ENCODE assay signal across 1 cellular context in the genomic region with DNA sequence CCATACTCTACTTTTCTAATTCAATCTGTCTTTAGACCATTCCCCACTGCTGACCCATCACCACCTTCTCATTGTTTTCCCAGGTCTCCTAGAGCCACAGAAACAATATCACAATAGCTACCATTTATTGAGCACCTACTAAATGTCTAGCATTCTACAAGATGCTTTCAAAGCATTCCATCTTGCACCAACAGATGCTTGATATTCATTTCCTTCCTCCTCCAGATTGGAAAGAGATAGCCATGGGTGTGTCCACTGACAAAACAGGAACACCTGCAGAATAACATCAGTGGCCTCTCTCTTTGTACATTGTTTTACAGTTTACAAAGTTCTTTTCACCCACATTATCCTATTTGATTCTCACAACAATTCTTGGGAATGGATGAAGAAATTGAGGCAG.
TF ChIP-seq lines count a peak whose summit lies in the region.

No MANE protein-coding gene starts in this region.

TF ChIP-seq in WTC11, 78 proteins besides CTCF, POLR2A, EP300 and RAD21 (continued from another document):
- TF ChIP-seq, protein P1, sequence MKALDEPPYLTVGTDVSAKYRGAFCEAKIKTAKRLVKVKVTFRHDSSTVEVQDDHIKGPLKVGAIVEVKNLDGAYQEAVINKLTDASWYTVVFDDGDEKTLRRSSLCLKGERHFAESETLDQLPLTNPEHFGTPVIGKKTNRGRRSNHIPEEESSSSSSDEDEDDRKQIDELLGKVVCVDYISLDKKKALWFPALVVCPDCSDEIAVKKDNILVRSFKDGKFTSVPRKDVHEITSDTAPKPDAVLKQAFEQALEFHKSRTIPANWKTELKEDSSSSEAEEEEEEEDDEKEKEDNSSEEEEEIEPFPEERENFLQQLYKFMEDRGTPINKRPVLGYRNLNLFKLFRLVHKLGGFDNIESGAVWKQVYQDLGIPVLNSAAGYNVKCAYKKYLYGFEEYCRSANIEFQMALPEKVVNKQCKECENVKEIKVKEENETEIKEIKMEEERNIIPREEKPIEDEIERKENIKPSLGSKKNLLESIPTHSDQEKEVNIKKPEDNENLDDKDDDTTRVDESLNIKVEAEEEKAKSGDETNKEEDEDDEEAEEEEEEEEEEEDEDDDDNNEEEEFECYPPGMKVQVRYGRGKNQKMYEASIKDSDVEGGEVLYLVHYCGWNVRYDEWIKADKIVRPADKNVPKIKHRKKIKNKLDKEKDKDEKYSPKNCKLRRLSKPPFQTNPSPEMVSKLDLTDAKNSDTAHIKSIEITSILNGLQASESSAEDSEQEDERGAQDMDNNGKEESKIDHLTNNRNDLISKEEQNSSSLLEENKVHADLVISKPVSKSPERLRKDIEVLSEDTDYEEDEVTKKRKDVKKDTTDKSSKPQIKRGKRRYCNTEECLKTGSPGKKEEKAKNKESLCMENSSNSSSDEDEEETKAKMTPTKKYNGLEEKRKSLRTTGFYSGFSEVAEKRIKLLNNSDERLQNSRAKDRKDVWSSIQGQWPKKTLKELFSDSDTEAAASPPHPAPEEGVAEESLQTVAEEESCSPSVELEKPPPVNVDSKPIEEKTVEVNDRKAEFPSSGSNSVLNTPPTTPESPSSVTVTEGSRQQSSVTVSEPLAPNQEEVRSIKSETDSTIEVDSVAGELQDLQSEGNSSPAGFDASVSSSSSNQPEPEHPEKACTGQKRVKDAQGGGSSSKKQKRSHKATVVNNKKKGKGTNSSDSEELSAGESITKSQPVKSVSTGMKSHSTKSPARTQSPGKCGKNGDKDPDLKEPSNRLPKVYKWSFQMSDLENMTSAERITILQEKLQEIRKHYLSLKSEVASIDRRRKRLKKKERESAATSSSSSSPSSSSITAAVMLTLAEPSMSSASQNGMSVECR (CRISPR knock-in tag; IDR thresholded peaks at IDR 0.05; ENCODE audit: borderline replicate concordance) = no peak
- TF ChIP-seq ZNF138 (CRISPR knock-in tag; conservative IDR thresholded peaks at IDR 0.05) = no peak
- TF ChIP-seq, protein P2, sequence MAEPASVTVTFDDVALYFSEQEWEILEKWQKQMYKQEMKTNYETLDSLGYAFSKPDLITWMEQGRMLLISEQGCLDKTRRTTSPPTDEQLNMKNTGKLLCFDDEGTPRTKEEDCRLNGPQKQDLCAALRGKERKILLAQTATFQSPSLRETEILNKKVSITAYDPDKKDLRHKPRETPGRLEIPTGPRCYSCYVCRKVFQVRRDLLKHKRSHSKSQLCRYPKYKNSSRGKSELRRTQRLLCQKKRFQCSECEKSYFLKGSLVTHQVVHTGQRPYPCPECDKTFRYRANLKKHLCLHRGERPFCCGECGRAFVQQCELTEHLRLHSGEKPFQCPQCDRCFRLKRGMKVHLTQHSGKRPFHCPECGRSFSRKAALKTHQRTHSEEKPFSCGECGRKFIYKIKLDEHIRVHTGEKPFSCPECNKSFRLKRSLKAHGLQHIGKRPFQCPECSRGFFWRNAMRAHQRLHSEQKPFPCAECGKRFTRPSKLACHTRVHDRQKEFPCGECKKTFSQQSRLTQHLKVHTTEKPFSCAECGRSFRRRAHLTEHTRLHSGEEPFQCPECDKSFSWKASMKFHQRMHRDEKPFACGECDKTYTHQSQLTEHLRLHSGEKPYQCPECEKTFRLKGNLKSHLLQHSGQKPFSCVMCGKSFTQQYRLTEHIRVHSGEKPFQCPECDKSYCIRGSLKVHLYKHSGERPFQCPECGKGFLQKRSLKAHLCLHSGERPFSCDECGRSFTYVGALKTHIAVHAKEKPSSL (CRISPR knock-in tag; conservative IDR thresholded peaks at IDR 0.05) = no peak
- TF ChIP-seq, protein P3, sequence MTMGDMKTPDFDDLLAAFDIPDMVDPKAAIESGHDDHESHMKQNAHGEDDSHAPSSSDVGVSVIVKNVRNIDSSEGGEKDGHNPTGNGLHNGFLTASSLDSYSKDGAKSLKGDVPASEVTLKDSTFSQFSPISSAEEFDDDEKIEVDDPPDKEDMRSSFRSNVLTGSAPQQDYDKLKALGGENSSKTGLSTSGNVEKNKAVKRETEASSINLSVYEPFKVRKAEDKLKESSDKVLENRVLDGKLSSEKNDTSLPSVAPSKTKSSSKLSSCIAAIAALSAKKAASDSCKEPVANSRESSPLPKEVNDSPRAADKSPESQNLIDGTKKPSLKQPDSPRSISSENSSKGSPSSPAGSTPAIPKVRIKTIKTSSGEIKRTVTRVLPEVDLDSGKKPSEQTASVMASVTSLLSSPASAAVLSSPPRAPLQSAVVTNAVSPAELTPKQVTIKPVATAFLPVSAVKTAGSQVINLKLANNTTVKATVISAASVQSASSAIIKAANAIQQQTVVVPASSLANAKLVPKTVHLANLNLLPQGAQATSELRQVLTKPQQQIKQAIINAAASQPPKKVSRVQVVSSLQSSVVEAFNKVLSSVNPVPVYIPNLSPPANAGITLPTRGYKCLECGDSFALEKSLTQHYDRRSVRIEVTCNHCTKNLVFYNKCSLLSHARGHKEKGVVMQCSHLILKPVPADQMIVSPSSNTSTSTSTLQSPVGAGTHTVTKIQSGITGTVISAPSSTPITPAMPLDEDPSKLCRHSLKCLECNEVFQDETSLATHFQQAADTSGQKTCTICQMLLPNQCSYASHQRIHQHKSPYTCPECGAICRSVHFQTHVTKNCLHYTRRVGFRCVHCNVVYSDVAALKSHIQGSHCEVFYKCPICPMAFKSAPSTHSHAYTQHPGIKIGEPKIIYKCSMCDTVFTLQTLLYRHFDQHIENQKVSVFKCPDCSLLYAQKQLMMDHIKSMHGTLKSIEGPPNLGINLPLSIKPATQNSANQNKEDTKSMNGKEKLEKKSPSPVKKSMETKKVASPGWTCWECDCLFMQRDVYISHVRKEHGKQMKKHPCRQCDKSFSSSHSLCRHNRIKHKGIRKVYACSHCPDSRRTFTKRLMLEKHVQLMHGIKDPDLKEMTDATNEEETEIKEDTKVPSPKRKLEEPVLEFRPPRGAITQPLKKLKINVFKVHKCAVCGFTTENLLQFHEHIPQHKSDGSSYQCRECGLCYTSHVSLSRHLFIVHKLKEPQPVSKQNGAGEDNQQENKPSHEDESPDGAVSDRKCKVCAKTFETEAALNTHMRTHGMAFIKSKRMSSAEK (CRISPR knock-in tag; IDR thresholded peaks at IDR 0.05; ENCODE audit: borderline replicate concordance) = no peak
- TF ChIP-seq, protein P4, sequence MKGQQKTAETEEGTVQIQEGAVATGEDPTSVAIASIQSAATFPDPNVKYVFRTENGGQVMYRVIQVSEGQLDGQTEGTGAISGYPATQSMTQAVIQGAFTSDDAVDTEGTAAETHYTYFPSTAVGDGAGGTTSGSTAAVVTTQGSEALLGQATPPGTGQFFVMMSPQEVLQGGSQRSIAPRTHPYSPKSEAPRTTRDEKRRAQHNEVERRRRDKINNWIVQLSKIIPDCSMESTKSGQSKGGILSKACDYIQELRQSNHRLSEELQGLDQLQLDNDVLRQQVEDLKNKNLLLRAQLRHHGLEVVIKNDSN (CRISPR knock-in tag; IDR thresholded peaks at IDR 0.05) = no peak
- TF ChIP-seq IRF2 (CRISPR knock-in tag; IDR thresholded peaks at IDR 0.05; ENCODE audit: borderline replicate concordance, low read depth) = no peak
- TF ChIP-seq OVOL2 (CRISPR knock-in tag; IDR thresholded peaks at IDR 0.05; ENCODE audit: borderline replicate concordance) = no peak
- TF ChIP-seq, protein P5, sequence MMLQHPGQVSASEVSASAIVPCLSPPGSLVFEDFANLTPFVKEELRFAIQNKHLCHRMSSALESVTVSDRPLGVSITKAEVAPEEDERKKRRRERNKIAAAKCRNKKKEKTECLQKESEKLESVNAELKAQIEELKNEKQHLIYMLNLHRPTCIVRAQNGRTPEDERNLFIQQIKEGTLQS (CRISPR knock-in tag; conservative IDR thresholded peaks at IDR 0.05) = no peak
- TF ChIP-seq, protein P6, sequence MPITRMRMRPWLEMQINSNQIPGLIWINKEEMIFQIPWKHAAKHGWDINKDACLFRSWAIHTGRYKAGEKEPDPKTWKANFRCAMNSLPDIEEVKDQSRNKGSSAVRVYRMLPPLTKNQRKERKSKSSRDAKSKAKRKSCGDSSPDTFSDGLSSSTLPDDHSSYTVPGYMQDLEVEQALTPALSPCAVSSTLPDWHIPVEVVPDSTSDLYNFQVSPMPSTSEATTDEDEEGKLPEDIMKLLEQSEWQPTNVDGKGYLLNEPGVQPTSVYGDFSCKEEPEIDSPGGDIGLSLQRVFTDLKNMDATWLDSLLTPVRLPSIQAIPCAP (CRISPR knock-in tag; IDR thresholded peaks at IDR 0.05) = no peak
- TF ChIP-seq, protein P7, sequence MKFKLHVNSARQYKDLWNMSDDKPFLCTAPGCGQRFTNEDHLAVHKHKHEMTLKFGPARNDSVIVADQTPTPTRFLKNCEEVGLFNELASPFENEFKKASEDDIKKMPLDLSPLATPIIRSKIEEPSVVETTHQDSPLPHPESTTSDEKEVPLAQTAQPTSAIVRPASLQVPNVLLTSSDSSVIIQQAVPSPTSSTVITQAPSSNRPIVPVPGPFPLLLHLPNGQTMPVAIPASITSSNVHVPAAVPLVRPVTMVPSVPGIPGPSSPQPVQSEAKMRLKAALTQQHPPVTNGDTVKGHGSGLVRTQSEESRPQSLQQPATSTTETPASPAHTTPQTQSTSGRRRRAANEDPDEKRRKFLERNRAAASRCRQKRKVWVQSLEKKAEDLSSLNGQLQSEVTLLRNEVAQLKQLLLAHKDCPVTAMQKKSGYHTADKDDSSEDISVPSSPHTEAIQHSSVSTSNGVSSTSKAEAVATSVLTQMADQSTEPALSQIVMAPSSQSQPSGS (CRISPR knock-in tag; IDR thresholded peaks at IDR 0.05; ENCODE audit: borderline replicate concordance, low read depth) = no peak
- TF ChIP-seq, protein P8, sequence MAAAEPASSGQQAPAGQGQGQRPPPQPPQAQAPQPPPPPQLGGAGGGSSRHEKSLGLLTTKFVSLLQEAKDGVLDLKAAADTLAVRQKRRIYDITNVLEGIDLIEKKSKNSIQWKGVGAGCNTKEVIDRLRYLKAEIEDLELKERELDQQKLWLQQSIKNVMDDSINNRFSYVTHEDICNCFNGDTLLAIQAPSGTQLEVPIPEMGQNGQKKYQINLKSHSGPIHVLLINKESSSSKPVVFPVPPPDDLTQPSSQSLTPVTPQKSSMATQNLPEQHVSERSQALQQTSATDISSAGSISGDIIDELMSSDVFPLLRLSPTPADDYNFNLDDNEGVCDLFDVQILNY (CRISPR knock-in tag; IDR thresholded peaks at IDR 0.05) = no peak
- TF ChIP-seq ZNF263 (CRISPR knock-in tag; IDR thresholded peaks at IDR 0.05; ENCODE audit: low read depth) = no peak
